1 cellular context compared by ENCODE assay signal in the genomic region with DNA sequence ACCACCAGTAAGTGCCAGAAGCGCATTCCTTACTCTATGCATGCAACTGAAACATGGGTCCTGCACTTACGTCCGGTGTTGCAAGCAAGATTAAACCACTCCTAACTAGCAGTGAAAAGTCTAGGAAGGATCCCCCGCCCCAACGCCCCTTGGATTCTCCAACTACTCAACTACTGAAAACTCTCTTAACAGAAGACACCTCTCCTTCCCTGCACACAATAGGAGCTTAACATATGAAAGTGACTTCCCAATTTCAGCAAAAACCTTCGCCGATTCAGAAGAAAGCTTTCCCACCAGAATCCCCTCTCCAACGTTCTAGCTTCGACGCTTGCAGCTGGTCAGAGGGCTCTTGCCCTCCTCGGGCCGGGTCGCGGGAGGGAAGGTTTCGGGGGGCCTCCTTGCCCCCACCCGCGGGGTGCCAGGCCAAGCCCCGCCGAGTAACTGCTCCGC.
TF ChIP-seq lines count a peak whose summit lies in the region.

No MANE protein-coding gene starts in this region.

TF ChIP-seq in HepG2, 621 proteins besides CTCF, POLR2A, EP300 and RAD21 (continues in another document):
- TF ChIP-seq DNMT1 (CRISPR knock-in tag; IDR thresholded peaks at IDR 0.05) (0 out of 2 replicates have a peak, but pooled peaks have one; percentile 26), GABPB1 (CRISPR knock-in tag; IDR thresholded peaks at IDR 0.05) (no peak), ZNF33A (CRISPR knock-in tag; IDR thresholded peaks at IDR 0.05; ENCODE audit: borderline replicate concordance) (0 out of 2 replicates have a peak, but pooled peaks have one; percentile 25), ZNF3 (CRISPR knock-in tag; IDR thresholded peaks at IDR 0.05) (peak; percentile 24; the same call in 1 of the 2 replicates), ZNF781 (CRISPR knock-in tag; IDR thresholded peaks at IDR 0.05; ENCODE audit: borderline replicate concordance, not compliant biosample characterization) (no peak), ATF7-NPFF (CRISPR knock-in tag; IDR thresholded peaks at IDR 0.05; ENCODE audit: low read depth) (peak; percentile 92; the same call in 1 of the 2 replicates), ZNF616 (CRISPR knock-in tag; IDR thresholded peaks at IDR 0.05; ENCODE audit: low read depth) (no peak), IRF2 (CRISPR knock-in tag; IDR thresholded peaks at IDR 0.05) (no peak), GFI1 (CRISPR knock-in tag; IDR thresholded peaks at IDR 0.05; ENCODE audit: borderline replicate concordance) (0 out of 2 replicates have a peak, but pooled peaks have one; percentile 32), ZNF235 (CRISPR knock-in tag; IDR thresholded peaks at IDR 0.05; ENCODE audit: borderline replicate concordance) (peak; percentile 95; the same call in 1 of the 2 replicates), CREM (IDR thresholded peaks at IDR 0.05) (no peak), CREM (CRISPR knock-in tag; IDR thresholded peaks at IDR 0.05) (no peak), TCF7 (IDR thresholded peaks at IDR 0.05; ENCODE audit: low read depth) (no peak), TGIF2 (CRISPR knock-in tag; IDR thresholded peaks at IDR 0.05) (no peak), FOXK1 (CRISPR knock-in tag; IDR thresholded peaks at IDR 0.05; ENCODE audit: borderline replicate concordance, low read depth) (no peak), ZBTB1 (CRISPR knock-in tag; IDR thresholded peaks at IDR 0.05; ENCODE audit: borderline replicate concordance) (no peak), KDM5A (IDR thresholded peaks at IDR 0.05; ENCODE audit: borderline replicate concordance, low read length) (peak; percentile 16; the same call in 1 of the 2 replicates), ZNF441 (CRISPR knock-in tag; IDR thresholded peaks at IDR 0.05; ENCODE audit: borderline replicate concordance) (no peak), ZSCAN31 (CRISPR knock-in tag; IDR thresholded peaks at IDR 0.05; ENCODE audit: low read depth) (no peak), SYNCRIP (IDR thresholded peaks at IDR 0.05; ENCODE audit: insufficient read depth, low read depth, low read length) (no peak), ZNF446 (CRISPR knock-in tag; IDR thresholded peaks at IDR 0.05) (no peak), ZNF317 (CRISPR knock-in tag; IDR thresholded peaks at IDR 0.05) (peak; percentile 51; the same call in 1 of the 2 replicates), ZNF614 (CRISPR knock-in tag; IDR thresholded peaks at IDR 0.05; ENCODE audit: borderline replicate concordance) (0 out of 2 replicates have a peak, but pooled peaks have one; percentile 5), ZFYVE20 (CRISPR knock-in tag; IDR thresholded peaks at IDR 0.05; ENCODE audit: borderline replicate concordance, low read depth) (0 out of 2 replicates have a peak, but pooled peaks have one; percentile 73)
- TF ChIP-seq, protein P1, sequence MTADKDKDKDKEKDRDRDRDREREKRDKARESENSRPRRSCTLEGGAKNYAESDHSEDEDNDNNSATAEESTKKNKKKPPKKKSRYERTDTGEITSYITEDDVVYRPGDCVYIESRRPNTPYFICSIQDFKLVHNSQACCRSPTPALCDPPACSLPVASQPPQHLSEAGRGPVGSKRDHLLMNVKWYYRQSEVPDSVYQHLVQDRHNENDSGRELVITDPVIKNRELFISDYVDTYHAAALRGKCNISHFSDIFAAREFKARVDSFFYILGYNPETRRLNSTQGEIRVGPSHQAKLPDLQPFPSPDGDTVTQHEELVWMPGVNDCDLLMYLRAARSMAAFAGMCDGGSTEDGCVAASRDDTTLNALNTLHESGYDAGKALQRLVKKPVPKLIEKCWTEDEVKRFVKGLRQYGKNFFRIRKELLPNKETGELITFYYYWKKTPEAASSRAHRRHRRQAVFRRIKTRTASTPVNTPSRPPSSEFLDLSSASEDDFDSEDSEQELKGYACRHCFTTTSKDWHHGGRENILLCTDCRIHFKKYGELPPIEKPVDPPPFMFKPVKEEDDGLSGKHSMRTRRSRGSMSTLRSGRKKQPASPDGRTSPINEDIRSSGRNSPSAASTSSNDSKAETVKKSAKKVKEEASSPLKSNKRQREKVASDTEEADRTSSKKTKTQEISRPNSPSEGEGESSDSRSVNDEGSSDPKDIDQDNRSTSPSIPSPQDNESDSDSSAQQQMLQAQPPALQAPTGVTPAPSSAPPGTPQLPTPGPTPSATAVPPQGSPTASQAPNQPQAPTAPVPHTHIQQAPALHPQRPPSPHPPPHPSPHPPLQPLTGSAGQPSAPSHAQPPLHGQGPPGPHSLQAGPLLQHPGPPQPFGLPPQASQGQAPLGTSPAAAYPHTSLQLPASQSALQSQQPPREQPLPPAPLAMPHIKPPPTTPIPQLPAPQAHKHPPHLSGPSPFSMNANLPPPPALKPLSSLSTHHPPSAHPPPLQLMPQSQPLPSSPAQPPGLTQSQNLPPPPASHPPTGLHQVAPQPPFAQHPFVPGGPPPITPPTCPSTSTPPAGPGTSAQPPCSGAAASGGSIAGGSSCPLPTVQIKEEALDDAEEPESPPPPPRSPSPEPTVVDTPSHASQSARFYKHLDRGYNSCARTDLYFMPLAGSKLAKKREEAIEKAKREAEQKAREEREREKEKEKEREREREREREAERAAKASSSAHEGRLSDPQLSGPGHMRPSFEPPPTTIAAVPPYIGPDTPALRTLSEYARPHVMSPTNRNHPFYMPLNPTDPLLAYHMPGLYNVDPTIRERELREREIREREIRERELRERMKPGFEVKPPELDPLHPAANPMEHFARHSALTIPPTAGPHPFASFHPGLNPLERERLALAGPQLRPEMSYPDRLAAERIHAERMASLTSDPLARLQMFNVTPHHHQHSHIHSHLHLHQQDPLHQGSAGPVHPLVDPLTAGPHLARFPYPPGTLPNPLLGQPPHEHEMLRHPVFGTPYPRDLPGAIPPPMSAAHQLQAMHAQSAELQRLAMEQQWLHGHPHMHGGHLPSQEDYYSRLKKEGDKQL (CRISPR knock-in tag; IDR thresholded peaks at IDR 0.05; ENCODE audit: low read depth): no peak
- TF ChIP-seq, protein P2, sequence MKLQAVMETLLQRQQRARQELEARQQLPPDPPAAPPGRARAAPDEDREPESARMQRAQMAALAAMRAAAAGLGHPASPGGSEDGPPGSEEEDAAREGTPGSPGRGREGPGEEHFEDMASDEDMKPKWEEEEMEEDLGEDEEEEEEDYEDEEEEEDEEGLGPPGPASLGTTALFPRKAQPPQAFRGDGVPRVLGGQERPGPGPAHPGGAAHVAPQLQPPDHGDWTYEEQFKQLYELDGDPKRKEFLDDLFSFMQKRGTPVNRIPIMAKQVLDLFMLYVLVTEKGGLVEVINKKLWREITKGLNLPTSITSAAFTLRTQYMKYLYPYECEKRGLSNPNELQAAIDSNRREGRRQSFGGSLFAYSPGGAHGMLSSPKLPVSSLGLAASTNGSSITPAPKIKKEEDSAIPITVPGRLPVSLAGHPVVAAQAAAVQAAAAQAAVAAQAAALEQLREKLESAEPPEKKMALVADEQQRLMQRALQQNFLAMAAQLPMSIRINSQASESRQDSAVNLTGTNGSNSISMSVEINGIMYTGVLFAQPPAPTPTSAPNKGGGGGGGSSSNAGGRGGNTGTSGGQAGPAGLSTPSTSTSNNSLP (IDR thresholded peaks at IDR 0.05; ENCODE audit: low read depth, low read length): no peak
- TF ChIP-seq, protein P3, sequence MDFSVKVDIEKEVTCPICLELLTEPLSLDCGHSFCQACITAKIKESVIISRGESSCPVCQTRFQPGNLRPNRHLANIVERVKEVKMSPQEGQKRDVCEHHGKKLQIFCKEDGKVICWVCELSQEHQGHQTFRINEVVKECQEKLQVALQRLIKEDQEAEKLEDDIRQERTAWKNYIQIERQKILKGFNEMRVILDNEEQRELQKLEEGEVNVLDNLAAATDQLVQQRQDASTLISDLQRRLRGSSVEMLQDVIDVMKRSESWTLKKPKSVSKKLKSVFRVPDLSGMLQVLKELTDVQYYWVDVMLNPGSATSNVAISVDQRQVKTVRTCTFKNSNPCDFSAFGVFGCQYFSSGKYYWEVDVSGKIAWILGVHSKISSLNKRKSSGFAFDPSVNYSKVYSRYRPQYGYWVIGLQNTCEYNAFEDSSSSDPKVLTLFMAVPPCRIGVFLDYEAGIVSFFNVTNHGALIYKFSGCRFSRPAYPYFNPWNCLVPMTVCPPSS (IDR thresholded peaks at IDR 0.05): no peak
- TF ChIP-seq, protein P4, sequence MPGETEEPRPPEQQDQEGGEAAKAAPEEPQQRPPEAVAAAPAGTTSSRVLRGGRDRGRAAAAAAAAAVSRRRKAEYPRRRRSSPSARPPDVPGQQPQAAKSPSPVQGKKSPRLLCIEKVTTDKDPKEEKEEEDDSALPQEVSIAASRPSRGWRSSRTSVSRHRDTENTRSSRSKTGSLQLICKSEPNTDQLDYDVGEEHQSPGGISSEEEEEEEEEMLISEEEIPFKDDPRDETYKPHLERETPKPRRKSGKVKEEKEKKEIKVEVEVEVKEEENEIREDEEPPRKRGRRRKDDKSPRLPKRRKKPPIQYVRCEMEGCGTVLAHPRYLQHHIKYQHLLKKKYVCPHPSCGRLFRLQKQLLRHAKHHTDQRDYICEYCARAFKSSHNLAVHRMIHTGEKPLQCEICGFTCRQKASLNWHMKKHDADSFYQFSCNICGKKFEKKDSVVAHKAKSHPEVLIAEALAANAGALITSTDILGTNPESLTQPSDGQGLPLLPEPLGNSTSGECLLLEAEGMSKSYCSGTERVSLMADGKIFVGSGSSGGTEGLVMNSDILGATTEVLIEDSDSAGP (CRISPR knock-in tag; IDR thresholded peaks at IDR 0.05; ENCODE audit: borderline replicate concordance): no peak
- TF ChIP-seq, protein P5, sequence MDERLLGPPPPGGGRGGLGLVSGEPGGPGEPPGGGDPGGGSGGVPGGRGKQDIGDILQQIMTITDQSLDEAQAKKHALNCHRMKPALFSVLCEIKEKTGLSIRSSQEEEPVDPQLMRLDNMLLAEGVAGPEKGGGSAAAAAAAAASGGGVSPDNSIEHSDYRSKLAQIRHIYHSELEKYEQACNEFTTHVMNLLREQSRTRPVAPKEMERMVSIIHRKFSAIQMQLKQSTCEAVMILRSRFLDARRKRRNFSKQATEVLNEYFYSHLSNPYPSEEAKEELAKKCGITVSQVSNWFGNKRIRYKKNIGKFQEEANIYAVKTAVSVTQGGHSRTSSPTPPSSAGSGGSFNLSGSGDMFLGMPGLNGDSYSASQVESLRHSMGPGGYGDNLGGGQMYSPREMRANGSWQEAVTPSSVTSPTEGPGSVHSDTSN (CRISPR knock-in tag; IDR thresholded peaks at IDR 0.05): 0 out of 2 replicates have a peak, but pooled peaks have one; percentile 22
- TF ChIP-seq, protein P6, sequence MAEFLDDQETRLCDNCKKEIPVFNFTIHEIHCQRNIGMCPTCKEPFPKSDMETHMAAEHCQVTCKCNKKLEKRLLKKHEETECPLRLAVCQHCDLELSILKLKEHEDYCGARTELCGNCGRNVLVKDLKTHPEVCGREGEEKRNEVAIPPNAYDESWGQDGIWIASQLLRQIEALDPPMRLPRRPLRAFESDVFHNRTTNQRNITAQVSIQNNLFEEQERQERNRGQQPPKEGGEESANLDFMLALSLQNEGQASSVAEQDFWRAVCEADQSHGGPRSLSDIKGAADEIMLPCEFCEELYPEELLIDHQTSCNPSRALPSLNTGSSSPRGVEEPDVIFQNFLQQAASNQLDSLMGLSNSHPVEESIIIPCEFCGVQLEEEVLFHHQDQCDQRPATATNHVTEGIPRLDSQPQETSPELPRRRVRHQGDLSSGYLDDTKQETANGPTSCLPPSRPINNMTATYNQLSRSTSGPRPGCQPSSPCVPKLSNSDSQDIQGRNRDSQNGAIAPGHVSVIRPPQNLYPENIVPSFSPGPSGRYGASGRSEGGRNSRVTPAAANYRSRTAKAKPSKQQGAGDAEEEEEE (CRISPR knock-in tag; IDR thresholded peaks at IDR 0.05; ENCODE audit: borderline replicate concordance): no peak
- TF ChIP-seq, protein P7, sequence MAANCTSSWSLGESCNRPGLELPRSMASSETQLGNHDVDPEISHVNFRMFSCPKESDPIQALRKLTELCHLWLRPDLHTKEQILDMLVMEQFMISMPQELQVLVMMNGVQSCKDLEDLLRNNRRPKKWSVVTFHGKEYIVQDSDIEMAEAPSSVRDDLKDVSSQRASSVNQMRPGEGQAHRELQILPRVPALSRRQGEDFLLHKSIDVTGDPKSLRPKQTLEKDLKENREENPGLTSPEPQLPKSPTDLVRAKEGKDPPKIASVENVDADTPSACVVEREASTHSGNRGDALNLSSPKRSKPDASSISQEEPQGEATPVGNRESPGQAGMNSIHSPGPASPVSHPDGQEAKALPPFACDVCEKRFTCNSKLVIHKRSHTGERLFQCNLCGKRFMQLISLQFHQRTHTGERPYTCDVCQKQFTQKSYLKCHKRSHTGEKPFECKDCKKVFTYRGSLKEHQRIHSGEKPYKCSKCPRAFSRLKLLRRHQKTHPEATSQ (CRISPR knock-in tag; IDR thresholded peaks at IDR 0.05; ENCODE audit: borderline replicate concordance): peak; percentile 25; the same call in 1 of the 2 replicates
- TF ChIP-seq, protein P8, sequence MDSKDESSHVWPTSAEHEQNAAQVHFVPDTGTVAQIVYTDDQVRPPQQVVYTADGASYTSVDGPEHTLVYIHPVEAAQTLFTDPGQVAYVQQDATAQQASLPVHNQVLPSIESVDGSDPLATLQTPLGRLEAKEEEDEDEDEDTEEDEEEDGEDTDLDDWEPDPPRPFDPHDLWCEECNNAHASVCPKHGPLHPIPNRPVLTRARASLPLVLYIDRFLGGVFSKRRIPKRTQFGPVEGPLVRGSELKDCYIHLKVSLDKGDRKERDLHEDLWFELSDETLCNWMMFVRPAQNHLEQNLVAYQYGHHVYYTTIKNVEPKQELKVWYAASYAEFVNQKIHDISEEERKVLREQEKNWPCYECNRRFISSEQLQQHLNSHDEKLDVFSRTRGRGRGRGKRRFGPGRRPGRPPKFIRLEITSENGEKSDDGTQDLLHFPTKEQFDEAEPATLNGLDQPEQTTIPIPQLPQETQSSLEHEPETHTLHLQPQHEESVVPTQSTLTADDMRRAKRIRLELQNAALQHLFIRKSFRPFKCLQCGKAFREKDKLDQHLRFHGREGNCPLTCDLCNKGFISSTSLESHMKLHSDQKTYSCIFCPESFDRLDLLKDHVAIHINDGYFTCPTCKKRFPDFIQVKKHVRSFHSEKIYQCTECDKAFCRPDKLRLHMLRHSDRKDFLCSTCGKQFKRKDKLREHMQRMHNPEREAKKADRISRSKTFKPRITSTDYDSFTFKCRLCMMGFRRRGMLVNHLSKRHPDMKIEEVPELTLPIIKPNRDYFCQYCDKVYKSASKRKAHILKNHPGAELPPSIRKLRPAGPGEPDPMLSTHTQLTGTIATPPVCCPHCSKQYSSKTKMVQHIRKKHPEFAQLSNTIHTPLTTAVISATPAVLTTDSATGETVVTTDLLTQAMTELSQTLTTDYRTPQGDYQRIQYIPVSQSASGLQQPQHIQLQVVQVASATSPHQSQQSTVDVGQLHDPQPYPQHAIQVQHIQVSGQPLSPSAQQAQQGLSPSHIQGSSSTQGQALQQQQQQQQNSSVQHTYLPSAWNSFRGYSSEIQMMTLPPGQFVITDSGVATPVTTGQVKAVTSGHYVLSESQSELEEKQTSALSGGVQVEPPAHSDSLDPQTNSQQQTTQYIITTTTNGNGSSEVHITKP (CRISPR knock-in tag; IDR thresholded peaks at IDR 0.05; ENCODE audit: low read depth): 0 out of 2 replicates have a peak, but pooled peaks have one; percentile 15
- TF ChIP-seq, protein P9, sequence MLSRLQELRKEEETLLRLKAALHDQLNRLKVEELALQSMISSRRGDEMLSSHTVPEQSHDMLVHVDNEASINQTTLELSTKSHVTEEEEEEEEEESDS (CRISPR knock-in tag; IDR thresholded peaks at IDR 0.05; ENCODE audit: borderline replicate concordance): no peak
- TF ChIP-seq, protein P10, sequence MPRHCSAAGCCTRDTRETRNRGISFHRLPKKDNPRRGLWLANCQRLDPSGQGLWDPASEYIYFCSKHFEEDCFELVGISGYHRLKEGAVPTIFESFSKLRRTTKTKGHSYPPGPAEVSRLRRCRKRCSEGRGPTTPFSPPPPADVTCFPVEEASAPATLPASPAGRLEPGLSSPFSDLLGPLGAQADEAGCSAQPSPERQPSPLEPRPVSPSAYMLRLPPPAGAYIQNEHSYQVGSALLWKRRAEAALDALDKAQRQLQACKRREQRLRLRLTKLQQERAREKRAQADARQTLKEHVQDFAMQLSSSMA (CRISPR knock-in tag; IDR thresholded peaks at IDR 0.05): 0 out of 2 replicates have a peak, but pooled peaks have one; percentile 17
